1 cellular context compared by ENCODE assay signal in genomic region chr11:75241036-75241905, GRCh38.
TF ChIP-seq lines count a peak whose summit lies in the region.

No MANE protein-coding gene starts in this region.

TF ChIP-seq in HepG2, 621 proteins besides CTCF, POLR2A, EP300 and RAD21 (continued from another document and continues in another):
- TF ChIP-seq, protein P1, sequence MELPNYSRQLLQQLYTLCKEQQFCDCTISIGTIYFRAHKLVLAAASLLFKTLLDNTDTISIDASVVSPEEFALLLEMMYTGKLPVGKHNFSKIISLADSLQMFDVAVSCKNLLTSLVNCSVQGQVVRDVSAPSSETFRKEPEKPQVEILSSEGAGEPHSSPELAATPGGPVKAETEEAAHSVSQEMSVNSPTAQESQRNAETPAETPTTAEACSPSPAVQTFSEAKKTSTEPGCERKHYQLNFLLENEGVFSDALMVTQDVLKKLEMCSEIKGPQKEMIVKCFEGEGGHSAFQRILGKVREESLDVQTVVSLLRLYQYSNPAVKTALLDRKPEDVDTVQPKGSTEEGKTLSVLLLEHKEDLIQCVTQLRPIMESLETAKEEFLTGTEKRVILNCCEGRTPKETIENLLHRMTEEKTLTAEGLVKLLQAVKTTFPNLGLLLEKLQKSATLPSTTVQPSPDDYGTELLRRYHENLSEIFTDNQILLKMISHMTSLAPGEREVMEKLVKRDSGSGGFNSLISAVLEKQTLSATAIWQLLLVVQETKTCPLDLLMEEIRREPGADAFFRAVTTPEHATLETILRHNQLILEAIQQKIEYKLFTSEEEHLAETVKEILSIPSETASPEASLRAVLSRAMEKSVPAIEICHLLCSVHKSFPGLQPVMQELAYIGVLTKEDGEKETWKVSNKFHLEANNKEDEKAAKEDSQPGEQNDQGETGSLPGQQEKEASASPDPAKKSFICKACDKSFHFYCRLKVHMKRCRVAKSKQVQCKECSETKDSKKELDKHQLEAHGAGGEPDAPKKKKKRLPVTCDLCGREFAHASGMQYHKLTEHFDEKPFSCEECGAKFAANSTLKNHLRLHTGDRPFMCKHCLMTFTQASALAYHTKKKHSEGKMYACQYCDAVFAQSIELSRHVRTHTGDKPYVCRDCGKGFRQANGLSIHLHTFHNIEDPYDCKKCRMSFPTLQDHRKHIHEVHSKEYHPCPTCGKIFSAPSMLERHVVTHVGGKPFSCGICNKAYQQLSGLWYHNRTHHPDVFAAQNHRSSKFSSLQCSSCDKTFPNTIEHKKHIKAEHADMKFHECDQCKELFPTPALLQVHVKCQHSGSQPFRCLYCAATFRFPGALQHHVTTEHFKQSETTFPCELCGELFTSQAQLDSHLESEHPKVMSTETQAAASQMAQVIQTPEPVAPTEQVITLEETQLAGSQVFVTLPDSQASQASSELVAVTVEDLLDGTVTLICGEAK (IDR thresholded peaks at IDR 0.05): no peak
- TF ChIP-seq, protein P1 (CRISPR knock-in tag; IDR thresholded peaks at IDR 0.05): no peak
- TF ChIP-seq ATF4 (CRISPR knock-in tag; IDR thresholded peaks at IDR 0.05) (no peak), EED (CRISPR knock-in tag; IDR thresholded peaks at IDR 0.05) (no peak), XBP1 (CRISPR knock-in tag; IDR thresholded peaks at IDR 0.05) (no peak), ZFP36L1 (CRISPR knock-in tag; IDR thresholded peaks at IDR 0.05) (no peak), ZNF672 (CRISPR knock-in tag; IDR thresholded peaks at IDR 0.05) (no peak; the same call in 1 of the 2 replicates), PLRG1 (conservative IDR thresholded peaks at IDR 0.05) (no peak), MYC (CRISPR knock-in tag; IDR thresholded peaks at IDR 0.05; ENCODE audit: borderline replicate concordance) (peak; percentile 61), ZNF503 (CRISPR knock-in tag; IDR thresholded peaks at IDR 0.05) (no peak), KLF6 (CRISPR knock-in tag; IDR thresholded peaks at IDR 0.05) (no peak), PCBP2 (optimal IDR thresholded peaks at IDR 0.05; ENCODE audit: low read depth, low read length, poor library complexity, severe bottlenecking) (no peak), ZNF230 (CRISPR knock-in tag; IDR thresholded peaks at IDR 0.05) (no peak), ZNF337 (CRISPR knock-in tag; IDR thresholded peaks at IDR 0.05; ENCODE audit: borderline replicate concordance, low read depth) (no peak), ZNF282 (IDR thresholded peaks at IDR 0.05; ENCODE audit: partially characterized antibody) (no peak), ZNF460 (CRISPR knock-in tag; IDR thresholded peaks at IDR 0.05; ENCODE audit: borderline replicate concordance) (no peak), GRHL1 (CRISPR knock-in tag; conservative IDR thresholded peaks at IDR 0.05) (no peak), HES4 (CRISPR knock-in tag; IDR thresholded peaks at IDR 0.05; ENCODE audit: borderline replicate concordance) (0 out of 2 replicates have a peak, but pooled peaks have one; percentile 24), ZBTB7B (CRISPR knock-in tag; IDR thresholded peaks at IDR 0.05) (no peak), ZNF431 (CRISPR knock-in tag; IDR thresholded peaks at IDR 0.05; ENCODE audit: borderline replicate concordance, low read depth) (peak; percentile 85), ZNF280B (CRISPR knock-in tag; IDR thresholded peaks at IDR 0.05; ENCODE audit: borderline replicate concordance) (no peak), KDM5B (CRISPR knock-in tag; IDR thresholded peaks at IDR 0.05; ENCODE audit: borderline replicate concordance) (no peak), CSRNP1 (CRISPR knock-in tag; IDR thresholded peaks at IDR 0.05) (no peak), ZNF782 (CRISPR knock-in tag; IDR thresholded peaks at IDR 0.05; ENCODE audit: borderline replicate concordance) (no peak), GATAD1 (CRISPR knock-in tag; IDR thresholded peaks at IDR 0.05) (no peak), RXRA (CRISPR knock-in tag; IDR thresholded peaks at IDR 0.05) (no peak), POGZ (CRISPR knock-in tag; IDR thresholded peaks at IDR 0.05) (no peak), STAT5B (CRISPR knock-in tag; IDR thresholded peaks at IDR 0.05) (no peak), GABPA (IDR thresholded peaks at IDR 0.05; ENCODE audit: low read depth, low read length) (no peak), GABPA (CRISPR knock-in tag; IDR thresholded peaks at IDR 0.05; ENCODE audit: low read depth) (no peak), GZF1 (CRISPR knock-in tag; IDR thresholded peaks at IDR 0.05) (no peak), MTA3 (CRISPR knock-in tag; IDR thresholded peaks at IDR 0.05) (no peak), FOSL1 (CRISPR knock-in tag; IDR thresholded peaks at IDR 0.05; ENCODE audit: borderline replicate concordance) (no peak)
- TF ChIP-seq, protein P2, sequence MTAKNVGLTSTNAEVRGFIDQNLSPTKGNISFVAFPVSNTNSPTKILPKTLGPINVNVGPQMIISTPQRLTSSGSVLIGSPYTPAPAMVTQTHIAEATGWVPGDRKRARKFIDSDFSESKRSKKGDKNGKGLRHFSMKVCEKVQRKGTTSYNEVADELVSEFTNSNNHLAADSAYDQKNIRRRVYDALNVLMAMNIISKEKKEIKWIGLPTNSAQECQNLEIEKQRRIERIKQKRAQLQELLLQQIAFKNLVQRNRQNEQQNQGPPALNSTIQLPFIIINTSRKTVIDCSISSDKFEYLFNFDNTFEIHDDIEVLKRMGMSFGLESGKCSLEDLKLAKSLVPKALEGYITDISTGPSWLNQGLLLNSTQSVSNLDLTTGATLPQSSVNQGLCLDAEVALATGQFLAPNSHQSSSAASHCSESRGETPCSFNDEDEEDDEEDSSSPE (CRISPR knock-in tag; IDR thresholded peaks at IDR 0.05): peak; percentile 31; the same call in 1 of the 2 replicates
- TF ChIP-seq, protein P3, sequence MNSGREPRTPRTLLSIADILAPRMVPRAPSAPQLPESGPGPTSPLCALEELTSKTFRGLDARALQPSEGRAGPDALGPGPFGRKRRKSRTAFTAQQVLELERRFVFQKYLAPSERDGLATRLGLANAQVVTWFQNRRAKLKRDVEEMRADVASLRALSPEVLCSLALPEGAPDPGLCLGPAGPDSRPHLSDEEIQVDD (CRISPR knock-in tag; IDR thresholded peaks at IDR 0.05; ENCODE audit: borderline replicate concordance): no peak
- TF ChIP-seq, protein P4, sequence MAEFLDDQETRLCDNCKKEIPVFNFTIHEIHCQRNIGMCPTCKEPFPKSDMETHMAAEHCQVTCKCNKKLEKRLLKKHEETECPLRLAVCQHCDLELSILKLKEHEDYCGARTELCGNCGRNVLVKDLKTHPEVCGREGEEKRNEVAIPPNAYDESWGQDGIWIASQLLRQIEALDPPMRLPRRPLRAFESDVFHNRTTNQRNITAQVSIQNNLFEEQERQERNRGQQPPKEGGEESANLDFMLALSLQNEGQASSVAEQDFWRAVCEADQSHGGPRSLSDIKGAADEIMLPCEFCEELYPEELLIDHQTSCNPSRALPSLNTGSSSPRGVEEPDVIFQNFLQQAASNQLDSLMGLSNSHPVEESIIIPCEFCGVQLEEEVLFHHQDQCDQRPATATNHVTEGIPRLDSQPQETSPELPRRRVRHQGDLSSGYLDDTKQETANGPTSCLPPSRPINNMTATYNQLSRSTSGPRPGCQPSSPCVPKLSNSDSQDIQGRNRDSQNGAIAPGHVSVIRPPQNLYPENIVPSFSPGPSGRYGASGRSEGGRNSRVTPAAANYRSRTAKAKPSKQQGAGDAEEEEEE (CRISPR knock-in tag; IDR thresholded peaks at IDR 0.05; ENCODE audit: borderline replicate concordance): no peak
- TF ChIP-seq, protein P5, sequence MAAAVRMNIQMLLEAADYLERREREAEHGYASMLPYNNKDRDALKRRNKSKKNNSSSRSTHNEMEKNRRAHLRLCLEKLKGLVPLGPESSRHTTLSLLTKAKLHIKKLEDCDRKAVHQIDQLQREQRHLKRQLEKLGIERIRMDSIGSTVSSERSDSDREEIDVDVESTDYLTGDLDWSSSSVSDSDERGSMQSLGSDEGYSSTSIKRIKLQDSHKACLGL (CRISPR knock-in tag; IDR thresholded peaks at IDR 0.05): no peak; the same call in 1 of the 2 replicates
